Comparison of ENCODE assay signal across 27 cellular contexts in genomic region chr1:176501596-176501995, GRCh38. TPM values are rescaled to one million over a fixed set of nuclear protein-coding genes. Genes with fewer than 3 reads are reported as not detected.
DNase-seq lines count a peak whose midpoint lies in the region; ATAC-seq and TF ChIP-seq lines count a peak whose summit lies in the region.
"Had no signal": no experiment of that assay in that cellular context is flagged by ENCODE, and none has a peak within 500 bp of the region (broad histone marks: within the 10 kb centered on the region; RNA-seq: fewer than 3 reads in every experiment).

No MANE protein-coding gene starts in this region.

- H3K9me3 Mint-ChIP-seq in progenitor cell of endocrine pancreas (ENCODE audit: low read depth): peaks cover 5% of the 10 kb centered on the region

- 0 out of 2 replicates have a peak, but pooled peaks cover 9% of the 10 kb centered on the region for H3K27me3 ChIP-seq in GM23248 (replicated peaks; ENCODE audit: insufficient read depth)

- no peak overlapping the region for H3K27ac ChIP-seq in GM23248
- H3K27ac ChIP-seq: A549, SK-N-MC had no signal

- H3K9me3 ChIP-seq in GM23248 (ENCODE audit: low read depth): no peaks in the 10 kb centered on the region
- H3K9me3 ChIP-seq: A549, MG63 had no signal

- no peak overlapping the region for H3K4me3 ChIP-seq in GM23248
- no peak overlapping the region for H3K4me3 ChIP-seq in epithelial cell of esophagus (ENCODE audit: low read length)
- H3K4me3 ChIP-seq: A549, MG63, SK-N-MC had no signal

- ATAC-seq in HG03025 (IDR thresholded peaks at IDR 0.05; ENCODE audit: low FRiP score, unreplicated experiment): no peak
- no peak for ATAC-seq in HG02852 (IDR thresholded peaks at IDR 0.05; ENCODE audit: unreplicated experiment)
- ATAC-seq in GM21381 (IDR thresholded peaks at IDR 0.05; ENCODE audit: unreplicated experiment): no peak
- ATAC-seq: A549 had no signal

- no peaks in the 10 kb centered on the region for H3K27me3 Mint-ChIP-seq in progenitor cell of endocrine pancreas

- no peaks in the 10 kb centered on the region for H3K79me2 ChIP-seq in GM23248 (ENCODE audit: insufficient read depth)

- H3K4me1 Mint-ChIP-seq in progenitor cell of endocrine pancreas (ENCODE audit: low read depth): peaks cover 5% of the 10 kb centered on the region
- H3K4me1 Mint-ChIP-seq: CD4-positive, alpha-beta memory T cell had no signal

- no peaks in the 10 kb centered on the region for H3K36me3 Mint-ChIP-seq in progenitor cell of endocrine pancreas (ENCODE audit: insufficient read depth)
- H3K36me3 Mint-ChIP-seq: CD4-positive, alpha-beta memory T cell had no signal

- no peak overlapping the region for H2AFZ ChIP-seq in GM23248

- H3K9ac ChIP-seq in GM23248: no peak overlapping the region

- H3K9me2 ChIP-seq in GM23248 (ENCODE audit: insufficient read depth): no peaks in the 10 kb centered on the region

- no peak overlapping the region for H3K4me2 ChIP-seq in GM23248 (ENCODE audit: unreplicated experiment)
- H3K4me2 ChIP-seq: A549 had no signal

- 45 to 50% methylated on average over 2 of the region's 2 CpGs for WGBS in GM23248 (ENCODE audit: low coverage in 1 of 2, low lambda C conversion rate in 2 of 2, missing lambda C conversion rate in 2 of 2), 2 experiments

- H3K36me3 ChIP-seq in GM23248 (ENCODE audit: low read depth): no peaks in the 10 kb centered on the region
- H3K36me3 ChIP-seq: MG63 had no signal

- H4K20me1 ChIP-seq in GM23248 (ENCODE audit: insufficient read depth): no peaks in the 10 kb centered on the region

- in situ Hi-C loops in GM23248 (cut with MboI): no loop called here

- no peak overlapping the region for H3K27ac Mint-ChIP-seq in progenitor cell of endocrine pancreas
- H3K27ac Mint-ChIP-seq: CD4-positive, alpha-beta memory T cell had no signal

- no peak overlapping the region for H3K4me3 Mint-ChIP-seq in progenitor cell of endocrine pancreas (ENCODE audit: low read depth)
- H3K4me3 Mint-ChIP-seq: CD4-positive, alpha-beta memory T cell had no signal

- H3F3A ChIP-seq in GM23248 (ENCODE audit: insufficient read depth): no peaks in the 10 kb centered on the region

- DNase-seq in GM23248: peak; percentile 38
- DNase-seq in epithelial cell of esophagus (ENCODE audit: low read depth): peak; percentile 16
- peak; percentile 77 for DNase-seq in islet precursor cell
- DNase-seq in retina: peak; percentile 19
- no peak for DNase-seq in progenitor cell of endocrine pancreas (ENCODE audit: low spot score, unreplicated experiment)
- DNase-seq: C1 segment of cervical spinal cord; CD4-positive, alpha-beta memory T cell; COR-L47; DMS79; EL; GF-D8; GOT3; HCEC 1CT; KBM-7; MG63; NCI-H1105 treated with DMSO at 0.1 percent for 48 hours; NCI-H146; NCI-H1930; NCI-H2107; NCI-H524; NCI-H748 treated with DMSO at 0.1 percent for 48 hours; SIG-M5 had no signal

- TF ChIP-seq CTCF in epithelial cell of esophagus (IDR thresholded peaks at IDR 0.05; ENCODE audit: insufficient read depth, low read depth, low read length, missing control alignments): no peak
- no peak for TF ChIP-seq CTCF in progenitor cell of endocrine pancreas (IDR thresholded peaks at IDR 0.05; ENCODE audit: unreplicated experiment)

- H3K4me1 ChIP-seq in GM23248 (ENCODE audit: insufficient read depth): no peaks in the 10 kb centered on the region
- H3K4me1 ChIP-seq: A549 had no signal

RNA-seq across cellular contexts. Expression of gene PAPPA2, which starts 38.6 kb away (rescaled TPM):
- 7.0 and 8.1 TPM in 2 replicates for total RNA-seq in GM23248 (2014; rRNA removed; shearing (Covaris generic))
- polyA plus RNA-seq in GM23248 (2016; fragmentation: Nextera tagmentation; extraction: Ambion mirVana): 3.9 and 5.8 TPM in 2 replicates
- total RNA-seq in progenitor cell of endocrine pancreas: 4.1 and 4.2 TPM in 2 replicates
- total RNA-seq: CD4-positive, alpha-beta memory T cell had no signal
- polyA plus RNA-seq: CD4-positive, alpha-beta memory T cell had no signal
